In the genomic region with DNA sequence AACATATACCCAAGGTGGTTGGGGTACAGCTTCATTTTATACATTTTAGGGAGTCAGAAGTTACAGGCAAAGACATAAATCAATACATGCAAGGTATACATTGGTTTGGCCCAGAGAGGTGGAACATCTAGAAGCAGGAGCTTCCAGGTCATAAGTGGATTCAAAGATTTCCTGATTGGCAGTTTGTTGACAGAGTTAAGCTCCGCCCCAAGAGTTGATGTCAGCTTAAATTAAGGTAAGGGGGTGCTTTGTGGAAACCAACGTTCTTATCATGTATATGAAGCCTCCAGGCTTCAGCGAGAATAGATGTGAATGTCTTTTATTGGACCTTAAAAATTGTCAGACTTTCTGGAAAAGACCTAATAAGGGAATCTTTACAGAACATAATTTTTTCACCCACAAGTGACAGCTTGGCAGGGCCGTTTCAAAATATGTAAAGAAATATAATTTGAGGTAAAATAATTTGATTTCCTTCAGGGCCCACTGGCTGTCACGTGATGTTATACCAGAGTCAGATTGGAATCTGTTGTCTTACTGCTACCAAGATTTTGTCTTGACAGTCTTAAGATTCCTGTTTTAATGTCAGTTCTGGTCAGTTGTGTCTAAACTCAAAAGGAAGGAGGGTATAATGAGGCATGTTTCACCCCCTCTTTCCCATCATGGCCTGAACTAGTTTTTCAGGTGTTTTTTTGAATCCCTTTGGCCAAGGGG, we compare ENCODE assay signal across 22 cellular contexts. TPM values are rescaled to one million over a fixed set of nuclear protein-coding genes. Genes with fewer than 3 reads are reported as not detected.
DNase-seq lines count a peak whose midpoint lies in the region; ATAC-seq, FAIRE-seq and TF ChIP-seq lines count a peak whose summit lies in the region.
"Had no signal": no experiment of that assay in that cellular context is flagged by ENCODE, and none has a peak within 500 bp of the region (broad histone marks: within the 10 kb centered on the region; RNA-seq: fewer than 3 reads in every experiment).

No MANE protein-coding gene starts in this region.

- CTCF ChIA-PET in GM12878 (lab: Yijun Ruan, JAX): interaction anchor here (0.9 to 3.7 kb wide), 3 partner anchors 8 to 82 kb away, joined by 3 to 18 read pairs (median 6); a partner anchor contains a TSS

- FAIRE-seq in GM12878 (lab: Jason Lieb, UNC): no peak
- no peak for FAIRE-seq in GM12891 (lab: Jason Lieb, UNC)
- FAIRE-seq: RCC 7860 had no signal

- no TSS peak for BruUV-seq in GM12878 (replicated peaks; lab: Mats Ljungman, UMichigan)

- H3K9me3 ChIP-seq in BLaER1 (peaks cover 15% of the 10 kb centered on the region), OCI-LY3 (ENCODE audit: insufficient read depth, low read length) (peaks cover 3% of the 10 kb centered on the region; the same call in 1 of the 2 replicates), GM12878 (replicated peaks; ENCODE audit: control insufficient read depth, insufficient read depth, low read length) (peaks cover 9% of the 10 kb centered on the region; the same call in 2 of the 3 replicates)

- RAD21 ChIA-PET in GM12878 (lab: Charles Lee; ENCODE audit: unreplicated experiment): interaction anchor here (0.6 to 2.3 kb wide), 2 partner anchors 47 to 50 kb away, joined by 3 to 7 read pairs; a partner anchor contains a TSS

- ATAC-seq in GM12878 (no peak), HG02973 (IDR thresholded peaks at IDR 0.05; ENCODE audit: unreplicated experiment) (no peak), HG03457 (IDR thresholded peaks at IDR 0.05; ENCODE audit: unreplicated experiment) (no peak)
- ATAC-seq: CD8-positive, alpha-beta T cell; SK-N-SH treated with all-trans-retinoic acid at 6 μM for 48 hours had no signal

- H3K9ac ChIP-seq in BLaER1 (no peak overlapping the region), OCI-LY3 (ENCODE audit: low read length) (no peak overlapping the region), GM12878 (ENCODE audit: control insufficient read depth, insufficient read depth, low read length) (no peak overlapping the region)

- H3K27ac ChIP-seq in BLaER1 (no peak overlapping the region), OCI-LY3 (ENCODE audit: low read length) (peak overlapping the region; percentile 94), GM12878 (ENCODE audit: control insufficient read depth, insufficient read depth) (peak overlapping the region; percentile 6; the same call in 1 of the 2 replicates)

- TF ChIP-seq CTCF in OCI-LY3 (IDR thresholded peaks at IDR 0.05; ENCODE audit: low read depth, low read length) (no peak), GM12878 (IDR thresholded peaks at IDR 0.05 in 2 of 3, conservative IDR thresholded peaks at IDR 0.05 in 1 of 3; ENCODE audit: control insufficient read depth in 2 of 3, extremely low read depth in 1 of 3, insufficient read depth in 1 of 3, low read depth in 3 of 3, low read length in 3 of 3) (no peak)

- no peak for DNase-seq in GM12878 (ENCODE audit: low read depth, low spot score)
- peak; percentile 36 for DNase-seq in iPS-NIHi11 (ENCODE audit: low spot score)
- no peak for DNase-seq in NCI-H1417 (lab: John Stamatoyannopoulos, UW)
- DNase-seq in GM12891 (ENCODE audit: insufficient read length, low spot score): no peak
- DNase-seq: 8988T; C1 segment of cervical spinal cord; Caco-2; CD8-positive, alpha-beta T cell; DMS79 treated with DMSO at 0.1 percent for 48 hours; H9; NCI-H1105 treated with DMSO at 0.1 percent for 48 hours; NCI-H2029 treated with DMSO at 0.1 percent for 48 hours; NCI-H2227 treated with DMSO at 0.1 percent for 48 hours; NCI-H69; SIG-M5; T-helper 2 cell had no signal

- H3K4me3 ChIP-seq in BLaER1 (no peak overlapping the region), OCI-LY3 (ENCODE audit: low read length) (0 out of 2 replicates have a peak overlapping the region, but pooled peaks have one; percentile 14), GM12878 (no peak overlapping the region)

- TF ChIP-seq POLR2A in GM12878 (IDR thresholded peaks at IDR 0.05; ENCODE audit: low read depth, low read length): no peak
- no peak for TF ChIP-seq POLR2A in GM12891 (IDR thresholded peaks at IDR 0.05; ENCODE audit: low read depth, low read length)

- in situ Hi-C loops in GM12878 (cut with MboI): no loop called here

- intact Hi-C loops in GM12878 (cut with micrococcal nuclease; ENCODE audit: unreplicated experiment): loop anchor here (10.0 kb wide), 1 partner anchor 403 kb away; no protein-coding TSS in a partner anchor

- H2AFZ ChIP-seq in OCI-LY3 (ENCODE audit: low read depth, low read length): no peak overlapping the region
- no peak overlapping the region for H2AFZ ChIP-seq in GM12878 (ENCODE audit: control insufficient read depth, low read depth, low read length)

- WGBS in GM12878 (ENCODE audit: insufficient coverage, insufficient replicate concordance, low lambda C conversion rate, missing lambda C conversion rate): 62% methylated on average over 5 of the region's 5 CpGs

- H3K4me2 ChIP-seq in BLaER1 (peak overlapping the region; percentile 31), OCI-LY3 (ENCODE audit: low read length) (peak overlapping the region; percentile 88), GM12878 (ENCODE audit: control insufficient read depth, insufficient read depth) (no peak overlapping the region)

- no peaks in the 10 kb centered on the region for H3K79me2 ChIP-seq in OCI-LY3 (ENCODE audit: low read length)
- no peaks in the 10 kb centered on the region for H3K79me2 ChIP-seq in GM12878 (ENCODE audit: control insufficient read depth, insufficient read depth, low read length)

- POLR2A ChIA-PET in GM12878 (lab: Charles Lee): interaction anchor here (0.6 kb wide), 1 partner anchor 11 kb away, joined by 3 read pairs; no protein-coding TSS in a partner anchor

- H3K36me3 ChIP-seq in BLaER1: no peaks in the 10 kb centered on the region
- H3K36me3 ChIP-seq in OCI-LY3 (replicated peaks; ENCODE audit: low read depth, low read length): peaks cover 8% of the 10 kb centered on the region
- no peaks in the 10 kb centered on the region for H3K36me3 ChIP-seq in GM12878 (ENCODE audit: control insufficient read depth in 2 of 2, insufficient read depth in 2 of 2, low read length in 1 of 2)

- TF ChIP-seq RAD21 in GM12878 (IDR thresholded peaks at IDR 0.05; ENCODE audit: insufficient read depth, low read depth, low read length): no peak

- H4K20me1 ChIP-seq in BLaER1: no peaks in the 10 kb centered on the region
- H4K20me1 ChIP-seq in OCI-LY3 (ENCODE audit: insufficient read depth, low read length): no peaks in the 10 kb centered on the region
- no peaks in the 10 kb centered on the region for H4K20me1 ChIP-seq in GM12878 (ENCODE audit: control insufficient read depth, insufficient read depth)

- TF ChIP-seq EP300 in GM12878 (IDR thresholded peaks at IDR 0.05; ENCODE audit: borderline replicate concordance in 1 of 2, control insufficient read depth in 1 of 2, low read depth in 2 of 2, low read length in 2 of 2): no peak

- SMC1A ChIA-PET in GM12878 (lab: Charles Lee; ENCODE audit: uncharacterized antibody, unreplicated experiment): interaction anchor here (0.7 to 1.6 kb wide), 7 partner anchors 8 to 89 kb away, joined by 3 to 4 read pairs (median 3); a partner anchor contains a TSS

- H3K4me1 ChIP-seq in BLaER1 (peaks cover 34% of the 10 kb centered on the region), OCI-LY3 (ENCODE audit: low read length) (peaks cover 54% of the 10 kb centered on the region), GM12878 (ENCODE audit: control insufficient read depth, insufficient read depth, low read length) (peaks cover 23% of the 10 kb centered on the region)

- no peaks in the 10 kb centered on the region for H3K27me3 ChIP-seq in BLaER1
- no peaks in the 10 kb centered on the region for H3K27me3 ChIP-seq in OCI-LY3 (ENCODE audit: low read depth, low read length)
- no peaks in the 10 kb centered on the region for H3K27me3 ChIP-seq in GM12878 (replicated peaks in 1 of 2; ENCODE audit: control insufficient read depth in 2 of 2, insufficient read depth in 2 of 2, low read length in 1 of 2)

TF ChIP-seq in GM12878, 131 proteins besides CTCF, POLR2A, EP300 and RAD21 (continues in another document):
- TF ChIP-seq TCF12 (IDR thresholded peaks at IDR 0.05; ENCODE audit: low read depth, low read length): no peak

RNA-seq across cellular contexts. Expression of a gene that starts 6.3 kb away (rescaled TPM):
- 14.2 and 22.3 TPM in 2 replicates for total RNA-seq in GM12878 (2013; cell fraction: nucleolus; rRNA removed)
- total RNA-seq in GM12878 (2014; rRNA removed) (5.1 and 8.0 TPM in 2 replicates), GM12878 (2014; rRNA removed; fragmentation: Illumina TruSeq; extraction: Trizol) (7.5 and 8.3 TPM in 2 replicates), GM12878 (2021) (6.3 and 9.6 TPM in 2 replicates)
- polyA plus RNA-seq in GM12878 (2011; ENCODE audit: low read depth): 0.68 TPM
- polyA plus RNA-seq in GM12878 (2011; rRNA removed) (10.6 and 12.6 TPM in 2 replicates), GM12878 (2014; fragmentation: Illumina TruSeq; extraction: Trizol) (8.5 TPM in 2 replicates), GM12878 (2014; fragmentation: Nextera tagmentation; extraction: Ambion mirVana) (1 to 10 TPM; 1.9 to 2.4 TPM), GM12878 (2014; rRNA removed) (6.4 and 6.9 TPM in 2 replicates), GM12878 (2016; fragmentation: Nextera tagmentation; extraction: Ambion mirVana) (1 to 10 TPM; 3.6 to 3.7 TPM)
- polyA plus RNA-seq in GM12878 (2011; cell fraction: cytosol; rRNA removed): 5.7 and 7.9 TPM in 2 replicates
- 4.9 and 5.7 TPM in 2 replicates for polyA plus RNA-seq in GM12878 (2011; cell fraction: nucleus; rRNA removed)
- 1.7 and 2.8 TPM in 2 replicates for polyA plus RNA-seq in GM12878 (2012)
- polyA minus RNA-seq in GM12878 (2011; rRNA and poly(A)+ RNA removed): 15.0 and 16.0 TPM in 2 replicates
- polyA minus RNA-seq in GM12878 (2011; cell fraction: cytosol; rRNA and poly(A)+ RNA removed): 4.7 and 5.9 TPM in 2 replicates
- polyA minus RNA-seq in GM12878 (2011; cell fraction: nucleus; rRNA and poly(A)+ RNA removed): 8.3 and 14.9 TPM in 2 replicates
- 2.6 TPM for polyA plus RNA-seq in GM12891 (2012; ENCODE audit: low read depth, missing spikeins)

RNA-seq across cellular contexts. Expression of a gene that starts 50.0 kb away (rescaled TPM):
- 46.8 and 49.1 TPM in 2 replicates for total RNA-seq in GM12878 (2013; cell fraction: nucleolus; rRNA removed)
- 21.1 and 28.3 TPM in 2 replicates for total RNA-seq in GM12878 (2014; rRNA removed)
- 52.4 and 52.8 TPM in 2 replicates for total RNA-seq in GM12878 (2014; rRNA removed; fragmentation: Illumina TruSeq; extraction: Trizol)
- 46.1 and 51.0 TPM in 2 replicates for total RNA-seq in GM12878 (2021)
- 8.9 TPM for polyA plus RNA-seq in GM12878 (2011; ENCODE audit: low read depth)
- 16.5 and 32.4 TPM in 2 replicates for polyA plus RNA-seq in GM12878 (2011; rRNA removed)
- 3.2 and 3.3 TPM in 2 replicates for polyA plus RNA-seq in GM12878 (2011; cell fraction: cytosol; rRNA removed)
- 11.1 and 13.2 TPM in 2 replicates for polyA plus RNA-seq in GM12878 (2011; cell fraction: nucleus; rRNA removed)
- polyA plus RNA-seq in GM12878 (2012): 9.5 and 12.0 TPM in 2 replicates
- 37.5 and 46.7 TPM in 2 replicates for polyA plus RNA-seq in GM12878 (2014; fragmentation: Illumina TruSeq; extraction: Trizol)
- polyA plus RNA-seq in GM12878 (2014; fragmentation: Nextera tagmentation; extraction: Ambion mirVana): 10 to 100 TPM; 28.2 to 59.4 TPM
- 11.2 and 15.6 TPM in 2 replicates for polyA plus RNA-seq in GM12878 (2014; rRNA removed)
- polyA plus RNA-seq in GM12878 (2016; fragmentation: Nextera tagmentation; extraction: Ambion mirVana): 10 to 100 TPM; 61.8 to 67.7 TPM
- polyA minus RNA-seq in GM12878 (2011; rRNA and poly(A)+ RNA removed): 26.1 and 32.1 TPM in 2 replicates
- 5.8 and 6.1 TPM in 2 replicates for polyA minus RNA-seq in GM12878 (2011; cell fraction: cytosol; rRNA and poly(A)+ RNA removed)
- 10.0 and 12.6 TPM in 2 replicates for polyA minus RNA-seq in GM12878 (2011; cell fraction: nucleus; rRNA and poly(A)+ RNA removed)
- polyA plus RNA-seq in GM12891 (2012; ENCODE audit: low read depth, missing spikeins): 7.4 TPM
